ENCODE assay signal across 20 cellular contexts in the genomic region with DNA sequence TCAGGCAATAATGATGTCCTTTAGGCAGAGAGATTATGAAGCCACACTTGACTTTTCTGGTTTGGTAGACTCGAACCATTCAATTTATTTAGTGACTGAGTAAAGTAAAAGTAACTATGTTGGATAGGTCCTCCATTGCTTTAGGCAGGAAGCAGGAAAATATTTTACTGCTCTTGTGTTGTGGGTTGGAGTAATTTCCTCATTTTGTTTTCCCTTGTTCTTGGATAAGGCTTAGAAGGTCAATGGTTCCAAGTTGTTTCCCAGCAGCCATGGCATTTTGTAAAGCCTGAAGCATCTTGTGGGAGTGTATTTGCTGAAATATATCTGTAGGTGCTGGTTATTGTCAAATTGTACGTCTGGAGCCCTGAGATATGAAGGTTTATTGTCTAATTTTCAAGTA.
DNase-seq lines count a peak whose midpoint lies in the region; ATAC-seq, FAIRE-seq and TF ChIP-seq lines count a peak whose summit lies in the region.
"Had no signal": no experiment of that assay in that cellular context is flagged by ENCODE, and none has a peak within 500 bp of the region (broad histone marks: within the 10 kb centered on the region; RNA-seq: fewer than 3 reads in every experiment).

No MANE protein-coding gene starts in this region.

- intact Hi-C loops in left ventricle myocardium inferior (cut with micrococcal nuclease), result no loop called here
- intact Hi-C loops in cardiac septum (cut with DNase I), result loop anchor here (10.0 kb wide), 1 partner anchor 121 kb away; no protein-coding TSS in a partner anchor
- intact Hi-C loops in uterus (cut with DNase I; ENCODE audit: low total_unique reads), result no loop called here

- no peak for DNase-seq in left ventricle myocardium inferior
- DNase-seq in cardiac septum (ENCODE audit: low spot score), result no peak
- DNase-seq in fibroblast of the aortic adventitia (ENCODE audit: low read depth), result peak; percentile 51
- no peak for DNase-seq in uterus
- DNase-seq in COLO668 (lab: John Stamatoyannopoulos, UW; ENCODE audit: unreplicated experiment), result no peak
- DNase-seq in NCI-H2081 treated with DMSO at 0.1 percent for 48 hours (lab: John Stamatoyannopoulos, UW), result no peak
- DNase-seq: Calu3; CD4-positive, alpha-beta memory T cell; EL; GOT3; KBM-7; NCI-H1105; NK-92 treated with Interleukin-12 subunit alpha and Interleukin-12 subunit beta, amount 100 ng/mL, for 24 hours had no signal

- no peaks in the 10 kb centered on the region for H3K36me3 ChIP-seq in left ventricle myocardium inferior
- H3K36me3 ChIP-seq in uterus, result no peaks in the 10 kb centered on the region

- H3K27ac ChIP-seq in left ventricle myocardium inferior (replicated peaks), result peak overlapping the region; percentile 17
- peak overlapping the region; percentile 62 to 63 for H3K27ac ChIP-seq in uterus
- H3K27ac ChIP-seq: BLaER1 had no signal

- no peak for TF ChIP-seq CTCF in left ventricle myocardium inferior (IDR thresholded peaks at IDR 0.05; ENCODE audit: borderline replicate concordance)
- no peak for TF ChIP-seq CTCF in fibroblast of the aortic adventitia (IDR thresholded peaks at IDR 0.05; ENCODE audit: insufficient read depth, low read length)
- no peak for TF ChIP-seq CTCF in uterus (IDR thresholded peaks at IDR 0.05)

- peak; percentile 91 for FAIRE-seq in TTC549 (lab: Jason Lieb, UNC)
- FAIRE-seq: GM12891, GM18507, RCC 7860 had no signal

- TF ChIP-seq POLR2A in uterus (IDR thresholded peaks at IDR 0.05), result no peak

- H3K27me3 ChIP-seq in left ventricle myocardium inferior (ENCODE audit: low read depth) (no peaks in the 10 kb centered on the region), uterus (no peaks in the 10 kb centered on the region)
- H3K27me3 ChIP-seq: BLaER1 had no signal

- no peak overlapping the region for H3K4me3 ChIP-seq in left ventricle myocardium inferior
- no peak overlapping the region for H3K4me3 ChIP-seq in fibroblast of the aortic adventitia (ENCODE audit: low read depth, low read length)
- no peak overlapping the region for H3K4me3 ChIP-seq in uterus
- H3K4me3 ChIP-seq: BLaER1 had no signal

- ATAC-seq in HG02981 (IDR thresholded peaks at IDR 0.05; ENCODE audit: unreplicated experiment), result no peak
- ATAC-seq: HCT116 had no signal

- H3K9me3 ChIP-seq in left ventricle myocardium inferior (replicated peaks) (no peaks in the 10 kb centered on the region), uterus (no peaks in the 10 kb centered on the region)

- H3K4me1 ChIP-seq in left ventricle myocardium inferior (peaks cover 41% of the 10 kb centered on the region), uterus (peaks cover 0 to 7% of the 10 kb centered on the region in 2 donors)
- H3K4me1 ChIP-seq: BLaER1 had no signal
